20 cellular contexts compared by ENCODE assay signal in the genomic region with DNA sequence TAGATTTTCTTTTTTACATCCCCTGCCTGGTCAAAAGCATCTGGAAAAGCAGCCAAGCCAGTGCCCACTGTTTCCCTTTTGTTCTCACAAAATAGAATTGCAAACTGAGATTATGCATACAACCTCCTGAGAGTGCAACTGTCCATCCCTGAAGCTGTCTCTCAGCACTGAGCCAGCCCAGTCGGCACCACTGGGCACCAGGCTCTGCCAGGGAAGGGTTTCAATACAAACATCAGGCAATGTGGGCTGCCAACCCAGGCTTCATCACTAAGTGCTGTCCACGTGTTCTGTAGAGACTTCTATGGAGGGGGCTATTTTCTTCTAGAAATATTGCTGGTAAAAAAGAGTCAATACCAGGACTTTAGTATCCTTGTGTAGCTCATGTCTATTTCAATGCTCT.
A peak's percentile ranks its signal among the peaks of the same experiment; 100 is the strongest.
DNase-seq lines count a peak whose midpoint lies in the region; ATAC-seq and TF ChIP-seq lines count a peak whose summit lies in the region.
"Had no signal": no experiment of that assay in that cellular context is flagged by ENCODE, and none has a peak within 500 bp of the region (broad histone marks: within the 10 kb centered on the region; RNA-seq: fewer than 3 reads in every experiment).

No MANE protein-coding gene starts in this region.

- no peak overlapping the region for H3K18ac ChIP-seq in mesendoderm (ENCODE audit: low read length)

- TF ChIP-seq CTCF in tibial artery (IDR thresholded peaks at IDR 0.05) = no peak

- peak overlapping the region; percentile 43 for H3K4ac ChIP-seq in mesendoderm (ENCODE audit: low read depth, low read length)

- peaks cover 18 to 26% of the 10 kb centered on the region in 2 donors for H3K4me1 Mint-ChIP-seq in natural killer cell treated with Interleukin-12 subunit alpha and Interleukin-12 subunit beta and Interleukin-15 and Interleukin-18, amount 100 ng/mL, for 72 hours (ENCODE audit: low read depth in 2 of 2)

- no peaks in the 10 kb centered on the region for H3K9me3 Mint-ChIP-seq in natural killer cell treated with Interleukin-12 subunit alpha and Interleukin-12 subunit beta and Interleukin-15 and Interleukin-18, amount 100 ng/mL, for 72 hours

- no peak overlapping the region for H2BK15ac ChIP-seq in mesendoderm (replicated peaks; ENCODE audit: low read depth)

- no peaks in the 10 kb centered on the region for H3K4me1 ChIP-seq in mesendoderm (ENCODE audit: control insufficient read depth, low read depth, low read length)
- H3K4me1 ChIP-seq in tibial artery = peaks cover 0 to 35% (median 25%) of the 10 kb centered on the region in 4 donors
- H3K4me1 ChIP-seq: colonic mucosa, gastrocnemius medialis had no signal

- no peaks in the 10 kb centered on the region for H3K9me3 ChIP-seq in tibial artery
- H3K9me3 ChIP-seq: colonic mucosa, gastrocnemius medialis had no signal

- H3K79me1 ChIP-seq in mesendoderm (ENCODE audit: low read length) = no peaks in the 10 kb centered on the region

- ATAC-seq in natural killer cell treated with Interleukin-12 subunit alpha and Interleukin-12 subunit beta and Interleukin-15 and Interleukin-18, amount 100 ng/mL, for 72 hours = no peak
- ATAC-seq: activated CD4-positive, CD25-positive, alpha-beta regulatory T cell treated with anti-CD3 and anti-CD28 coated beads, Interleukin-2, amount 50 U/mL, for 24 hours; gastrocnemius medialis; PC-3; stimulated activated naive CD8-positive, alpha-beta T cell treated with anti-CD3 and anti-CD28 coated beads, Interleukin-15, Interleukin-2, amounts not matched to agents 100 U/mL and 50 U/mL, for 24 hours had no signal

- peak; percentile 37 for DNase-seq in NCI-H748 (lab: John Stamatoyannopoulos, UW; ENCODE audit: unreplicated experiment)
- DNase-seq in NCI-H748 treated with DMSO at 0.1 percent for 48 hours (lab: John Stamatoyannopoulos, UW) = no peak
- DNase-seq in mesendoderm = no peak
- DNase-seq in tibial artery = peak in 1 of 2 donors; percentile 70
- no peak for DNase-seq in dermis blood vessel endothelial cell
- no peak for DNase-seq in natural killer cell treated with Interleukin-12 subunit alpha and Interleukin-12 subunit beta and Interleukin-15 and Interleukin-18, amount 100 ng/mL, for 72 hours (ENCODE audit: low spot score)
- DNase-seq in stimulated activated CD4-positive, alpha-beta T cell treated with anti-CD3 and anti-CD28 coated beads, Interleukin-12 subunit alpha, Interleukin-12 subunit beta, amount 100 ng/mL, for 4 hours = no peak
- DNase-seq: activated naive CD4-positive, alpha-beta T cell; colonic mucosa; gastrocnemius medialis; Karpas-422; NCI-H1436; NCI-H526 treated with DMSO at 0.1 percent for 48 hours; PC-3; stimulated activated naive CD8-positive, alpha-beta T cell treated with anti-CD3 and anti-CD28 coated beads, Interleukin-15, Interleukin-2, amounts not matched to agents 100 U/mL and 50 U/mL, for 24 hours had no signal

- no CpG with 5 or more reads among the region's 2 CpGs for WGBS in mesendoderm (ENCODE audit: extremely low coverage, insufficient coverage, low lambda C conversion rate)

- H3K27me3 ChIP-seq in mesendoderm (ENCODE audit: insufficient read depth, low read length, poor library complexity) (no peaks in the 10 kb centered on the region), tibial artery (no peaks in the 10 kb centered on the region)
- H3K27me3 ChIP-seq: colonic mucosa, gastrocnemius medialis had no signal

- H3K36me3 ChIP-seq in mesendoderm (ENCODE audit: control insufficient read depth, insufficient read depth, low read length) = no peaks in the 10 kb centered on the region
- no peaks in the 10 kb centered on the region for H3K36me3 ChIP-seq in tibial artery
- H3K36me3 ChIP-seq: colonic mucosa, gastrocnemius medialis had no signal

- no peak overlapping the region for H2AK5ac ChIP-seq in mesendoderm (ENCODE audit: low read length)

- no peak overlapping the region for H3K27ac Mint-ChIP-seq in natural killer cell treated with Interleukin-12 subunit alpha and Interleukin-12 subunit beta and Interleukin-15 and Interleukin-18, amount 100 ng/mL, for 72 hours
- H3K27ac Mint-ChIP-seq: nephron had no signal

- H2BK120ac ChIP-seq in mesendoderm (ENCODE audit: low read depth, low read length) = no peak overlapping the region

- H3K4me3 ChIP-seq in mesendoderm (ENCODE audit: low read length) (no peak overlapping the region), tibial artery (no peak overlapping the region)
- H3K4me3 ChIP-seq: colonic mucosa, gastrocnemius medialis, lung had no signal

- H4K5ac ChIP-seq in mesendoderm (ENCODE audit: low read length) = no peak overlapping the region

- no peak overlapping the region for H3K4me2 ChIP-seq in mesendoderm (ENCODE audit: low read length)

- no peak overlapping the region for H2BK5ac ChIP-seq in mesendoderm (ENCODE audit: low read length)

- intact Hi-C loops in tibial artery (cut with DNase I; ENCODE audit: low total_unique reads) = no loop called here

- H4K8ac ChIP-seq in mesendoderm (ENCODE audit: low read depth, low read length) = no peak overlapping the region

- no peaks in the 10 kb centered on the region for H3K27me3 Mint-ChIP-seq in natural killer cell treated with Interleukin-12 subunit alpha and Interleukin-12 subunit beta and Interleukin-15 and Interleukin-18, amount 100 ng/mL, for 72 hours

- no peak overlapping the region for H3K23ac ChIP-seq in mesendoderm (ENCODE audit: low read length)

- no peak overlapping the region for H3K9ac ChIP-seq in mesendoderm (ENCODE audit: low read length)

- no peak overlapping the region for H3K4me3 Mint-ChIP-seq in natural killer cell treated with Interleukin-12 subunit alpha and Interleukin-12 subunit beta and Interleukin-15 and Interleukin-18, amount 100 ng/mL, for 72 hours
- H3K4me3 Mint-ChIP-seq: nephron had no signal

- H3K36me3 Mint-ChIP-seq in natural killer cell treated with Interleukin-12 subunit alpha and Interleukin-12 subunit beta and Interleukin-15 and Interleukin-18, amount 100 ng/mL, for 72 hours = no peaks in the 10 kb centered on the region

- peak overlapping the region; percentile 89 for H3K27ac ChIP-seq in angular gyrus (ENCODE audit: low read depth, low read length)
- H3K27ac ChIP-seq in mesendoderm (ENCODE audit: low read depth, low read length) = no peak overlapping the region
- peak overlapping the region; percentile 33 to 50 for H3K27ac ChIP-seq in tibial artery
- H3K27ac ChIP-seq: colonic mucosa, epithelial cell of prostate, gastrocnemius medialis had no signal

- H3K79me2 ChIP-seq in mesendoderm (ENCODE audit: control insufficient read depth, insufficient read depth, low read length) = no peaks in the 10 kb centered on the region

- H3K56ac ChIP-seq in mesendoderm (ENCODE audit: low read length) = no peak overlapping the region
